ENCODE assay signal across 18 cellular contexts in the genomic region with DNA sequence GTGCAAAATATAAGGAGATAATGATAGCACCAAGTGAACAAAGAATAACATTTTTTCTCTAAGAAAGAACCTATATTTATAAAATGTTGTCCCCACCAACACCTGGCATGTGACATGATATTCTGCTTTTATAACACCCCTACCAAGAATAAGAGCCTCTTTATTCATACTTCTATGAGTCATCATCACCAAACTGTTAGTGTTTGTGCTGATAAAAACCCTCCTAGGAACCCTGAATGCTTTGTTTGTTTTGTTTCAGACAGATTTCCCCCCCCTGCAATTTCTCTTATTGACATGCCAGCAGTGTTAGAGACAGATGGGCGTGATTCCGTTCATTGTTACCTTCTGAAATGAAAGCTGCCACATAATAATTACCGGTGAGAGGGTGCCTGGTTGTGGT.
A peak's percentile ranks its signal among the peaks of the same experiment; 100 is the strongest.
DNase-seq lines count a peak whose midpoint lies in the region; TF ChIP-seq lines count a peak whose summit lies in the region.
"Had no signal": no experiment of that assay in that cellular context is flagged by ENCODE, and none has a peak within 500 bp of the region (broad histone marks: within the 10 kb centered on the region; RNA-seq: fewer than 3 reads in every experiment).

No MANE protein-coding gene starts in this region.

- H3K4me3 ChIP-seq in SJCRH30 (peak overlapping the region; percentile 6; the same call in 1 of the 2 replicates), coronary artery (no peak overlapping the region)
- H3K4me3 ChIP-seq: BLaER1, tibial nerve had no signal

- no peaks in the 10 kb centered on the region for H3K36me3 ChIP-seq in SJCRH30
- H3K36me3 ChIP-seq: BLaER1, tibial nerve had no signal

- no peak for TF ChIP-seq CTCF in coronary artery (IDR thresholded peaks at IDR 0.05)

- H3K27me3 ChIP-seq in SJCRH30 = no peaks in the 10 kb centered on the region
- H3K27me3 ChIP-seq: BLaER1, tibial nerve had no signal

- H3K9me3 ChIP-seq in SJCRH30 (replicated peaks) = no peaks in the 10 kb centered on the region
- H3K9me3 ChIP-seq: BLaER1, SK-N-SH, tibial nerve had no signal

- peaks cover 21% of the 10 kb centered on the region for H3K4me1 ChIP-seq in SJCRH30
- H3K4me1 ChIP-seq: BLaER1 had no signal

- peak; percentile 78 for DNase-seq in HT-29 (ENCODE audit: low spot score)
- peak; percentile 20 to 71 for DNase-seq in SJCRH30
- peak; percentile 4 for DNase-seq in fibroblast of peridontal ligament (ENCODE audit: extremely low read depth)
- peak; percentile 95 for DNase-seq in pons (ENCODE audit: low spot score)
- DNase-seq in DMS53 (lab: John Stamatoyannopoulos, UW) = no peak
- no peak for DNase-seq in NCI-H510A (lab: John Stamatoyannopoulos, UW)
- DNase-seq in activated T-cell treated with anti-CD3 and anti-CD28 coated beads for 4 hours = no peak
- no peak for DNase-seq in coronary artery (ENCODE audit: low spot score)
- DNase-seq: activated B cell treated with CpG ODN at 0.5 μM for 24 hours; central memory CD4-positive, alpha-beta T cell; left ventricle myocardium superior; naive thymus-derived CD8-positive, alpha-beta T cell; NCI-H1436 treated with DMSO at 0.1 percent for 48 hours; retina; SK-N-SH had no signal

- H3K27ac ChIP-seq in SJCRH30 = peak overlapping the region; percentile 46
- no peak overlapping the region for H3K27ac ChIP-seq in coronary artery
- H3K27ac ChIP-seq: BLaER1, KMS-11, tibial nerve had no signal

Comparison
In these comparisons a context has a peak if more than half of its experiments do, and no peak if none do; other contexts are left out.
1. DNase-seq: peak in HT-29 (single experiment), SJCRH30 (2 of 2), fibroblast of peridontal ligament (single experiment) and pons (single experiment); none in DMS53 (single experiment), NCI-H510A (single experiment), activated T-cell treated with anti-CD3 and anti-CD28 coated beads for 4 hours (single experiment) and coronary artery (single experiment).